In genomic region chr19:33998302-33998701, GRCh38 we compare ENCODE assay signal across 19 cellular contexts.
"Had no signal": no experiment of that assay in that cellular context is flagged by ENCODE, and none has a peak within 500 bp of the region (broad histone marks: within the 10 kb centered on the region; RNA-seq: fewer than 3 reads in every experiment).

No MANE protein-coding gene starts in this region.

- H3K4me3 ChIP-seq: body of pancreas, esophagus muscularis mucosa, hepatocyte, left lung, sigmoid colon, stomach, thoracic aorta had no signal

- H3K27ac ChIP-seq: body of pancreas, esophagus muscularis mucosa, hepatocyte, left lung, parathyroid adenoma, sigmoid colon, stomach, thoracic aorta had no signal

- H3K36me3 ChIP-seq: esophagus muscularis mucosa, left lung, sigmoid colon, stomach, thoracic aorta had no signal

- H3K27ac Mint-ChIP-seq: activated CD4-positive, alpha-beta memory T cell treated with anti-CD3 and anti-CD28 coated beads for 36 hours; activated CD4-positive, alpha-beta T cell treated with anti-CD3 and anti-CD28 coated beads for 36 hours; activated CD8-positive, alpha-beta memory T cell treated with anti-CD3 and anti-CD28 coated beads, Interleukin-2, amount 10 ng/mL, durations not matched to agents 7 days and 5 days; activated naive CD8-positive, alpha-beta T cell; activated T-cell treated with anti-CD3 and anti-CD28 coated beads, Interleukin-2, amount 50 U/mL, for 24 hours; naive thymus-derived CD8-positive, alpha-beta T cell had no signal

- H3K4me1 Mint-ChIP-seq: activated CD4-positive, alpha-beta T cell treated with anti-CD3 and anti-CD28 coated beads for 36 hours; activated CD8-positive, alpha-beta memory T cell treated with anti-CD3 and anti-CD28 coated beads, Interleukin-2, amount 10 ng/mL, durations not matched to agents 7 days and 5 days; naive thymus-derived CD8-positive, alpha-beta T cell had no signal

- H3K36me3 Mint-ChIP-seq: activated CD4-positive, alpha-beta memory T cell treated with anti-CD3 and anti-CD28 coated beads for 36 hours; activated CD8-positive, alpha-beta memory T cell treated with anti-CD3 and anti-CD28 coated beads, Interleukin-2, amount 10 ng/mL, durations not matched to agents 7 days and 5 days; activated naive CD8-positive, alpha-beta T cell had no signal

- H3K27me3 ChIP-seq: body of pancreas, hepatocyte, sigmoid colon, stomach had no signal

- ATAC-seq: activated CD4-positive, alpha-beta T cell treated with anti-CD3 and anti-CD28 coated beads for 36 hours; activated CD8-positive, alpha-beta memory T cell treated with anti-CD3 and anti-CD28 coated beads, Interleukin-2, amount 10 ng/mL, durations not matched to agents 7 days and 5 days; body of pancreas; left lung; naive thymus-derived CD8-positive, alpha-beta T cell had no signal

- H3K4me3 Mint-ChIP-seq: activated CD4-positive, alpha-beta memory T cell treated with anti-CD3 and anti-CD28 coated beads for 36 hours; activated CD4-positive, alpha-beta T cell treated with anti-CD3 and anti-CD28 coated beads for 36 hours; activated CD8-positive, alpha-beta memory T cell treated with anti-CD3 and anti-CD28 coated beads, Interleukin-2, amount 10 ng/mL, durations not matched to agents 7 days and 5 days; activated naive CD8-positive, alpha-beta T cell; activated T-cell treated with anti-CD3 and anti-CD28 coated beads, Interleukin-2, amount 50 U/mL, for 24 hours; naive thymus-derived CD8-positive, alpha-beta T cell had no signal

- H3K9me3 ChIP-seq: body of pancreas, esophagus muscularis mucosa, left lung, sigmoid colon, thoracic aorta had no signal

- DNase-seq: activated CD4-positive, alpha-beta memory T cell treated with anti-CD3 and anti-CD28 coated beads for 36 hours; activated CD4-positive, alpha-beta T cell treated with anti-CD3 and anti-CD28 coated beads for 36 hours; activated CD8-positive, alpha-beta memory T cell treated with anti-CD3 and anti-CD28 coated beads, Interleukin-2, amount 10 ng/mL, durations not matched to agents 7 days and 5 days; activated effector memory CD4-positive, alpha-beta T cell treated with anti-CD3 and anti-CD28 coated beads, Interleukin-2, amount 50 U/mL, for 16 hours; activated T-cell treated with anti-CD3 and anti-CD28 coated beads, Interleukin-2, amount 50 U/mL, for 24 hours; amniotic stem cell; caudate nucleus; kidney; left lung; naive thymus-derived CD8-positive, alpha-beta T cell; sigmoid colon; stimulated activated CD4-positive, alpha-beta T cell treated with anti-CD3 and anti-CD28 coated beads, Interleukin-1b, Interleukin-23, amount 100 ng/mL, for 48 hours; stomach had no signal

- H3K4me1 ChIP-seq: body of pancreas, esophagus muscularis mucosa, left lung, parathyroid adenoma, sigmoid colon, stomach had no signal
